1 cellular context compared by ENCODE assay signal in genomic region chr17:39402279-39402889, GRCh38.
TF ChIP-seq lines count a peak whose summit lies in the region.

No MANE protein-coding gene starts in this region.

TF ChIP-seq in HepG2, 621 proteins besides CTCF, POLR2A, EP300 and RAD21 (continued from another document and continues in another):
- no peak; the same call in 1 of the 2 replicates for TF ChIP-seq CBFB (CRISPR knock-in tag; IDR thresholded peaks at IDR 0.05)
- TF ChIP-seq XRCC5 (optimal IDR thresholded peaks at IDR 0.05; ENCODE audit: low read length) = peak; percentile 10
- TF ChIP-seq TARDBP (CRISPR knock-in tag; IDR thresholded peaks at IDR 0.05) = no peak
- no peak for TF ChIP-seq ZNF784 (CRISPR knock-in tag; IDR thresholded peaks at IDR 0.05; ENCODE audit: borderline replicate concordance)
- no peak for TF ChIP-seq ZNF468 (CRISPR knock-in tag; IDR thresholded peaks at IDR 0.05)
- TF ChIP-seq ZNF569 (CRISPR knock-in tag; IDR thresholded peaks at IDR 0.05; ENCODE audit: borderline replicate concordance) = no peak
- TF ChIP-seq ZBTB1 (CRISPR knock-in tag; IDR thresholded peaks at IDR 0.05; ENCODE audit: borderline replicate concordance) = no peak
- peak; percentile 65; the same call in 1 of the 2 replicates for TF ChIP-seq ZNF331 (CRISPR knock-in tag; IDR thresholded peaks at IDR 0.05)
- no peak for TF ChIP-seq IKZF4 (CRISPR knock-in tag; IDR thresholded peaks at IDR 0.05; ENCODE audit: borderline replicate concordance, low read depth, not compliant biosample characterization)
- TF ChIP-seq ATM (IDR thresholded peaks at IDR 0.05; ENCODE audit: borderline replicate concordance) = no peak
- TF ChIP-seq TFAP4 (IDR thresholded peaks at IDR 0.05; ENCODE audit: borderline replicate concordance, low read depth) = no peak
- no peak for TF ChIP-seq DDIT3 (CRISPR knock-in tag; IDR thresholded peaks at IDR 0.05)
- TF ChIP-seq HDAC2 (CRISPR knock-in tag; IDR thresholded peaks at IDR 0.05) = no peak; the same call in 1 of the 2 replicates
- no peak for TF ChIP-seq PCBP2 (optimal IDR thresholded peaks at IDR 0.05; ENCODE audit: low read depth, low read length, poor library complexity, severe bottlenecking)
- TF ChIP-seq ZNF563 (CRISPR knock-in tag; IDR thresholded peaks at IDR 0.05) = no peak
- TF ChIP-seq ZNF362 (CRISPR knock-in tag; IDR thresholded peaks at IDR 0.05; ENCODE audit: borderline replicate concordance) = no peak
- TF ChIP-seq ZBTB33 (CRISPR knock-in tag; IDR thresholded peaks at IDR 0.05) = no peak
- no peak for TF ChIP-seq ZNF570 (CRISPR knock-in tag; IDR thresholded peaks at IDR 0.05; ENCODE audit: borderline replicate concordance)
- TF ChIP-seq ZBTB46 (CRISPR knock-in tag; IDR thresholded peaks at IDR 0.05; ENCODE audit: borderline replicate concordance) = 0 out of 2 replicates have a peak, but pooled peaks have one; percentile 4
- TF ChIP-seq SMC3 (IDR thresholded peaks at IDR 0.05; ENCODE audit: low read length) = no peak
- no peak for TF ChIP-seq ZNF660 (CRISPR knock-in tag; IDR thresholded peaks at IDR 0.05; ENCODE audit: borderline replicate concordance, low read depth)
- no peak for TF ChIP-seq CREB3 (CRISPR knock-in tag; IDR thresholded peaks at IDR 0.05)
- TF ChIP-seq ISL2 (CRISPR knock-in tag; IDR thresholded peaks at IDR 0.05) = no peak
- no peak for TF ChIP-seq HIC2 (CRISPR knock-in tag; IDR thresholded peaks at IDR 0.05; ENCODE audit: low read depth)
- TF ChIP-seq SOX6 (IDR thresholded peaks at IDR 0.05) = no peak
- TF ChIP-seq SOX6 (CRISPR knock-in tag; IDR thresholded peaks at IDR 0.05) = no peak
- peak; percentile 99 for TF ChIP-seq SIN3A (IDR thresholded peaks at IDR 0.05; ENCODE audit: borderline replicate concordance, low read depth, low read length)
- TF ChIP-seq ZBTB21 (CRISPR knock-in tag; IDR thresholded peaks at IDR 0.05) = no peak
- no peak; the same call in 1 of the 2 replicates for TF ChIP-seq DNMT3B (CRISPR knock-in tag; conservative IDR thresholded peaks at IDR 0.05)
- no peak for TF ChIP-seq SNAPC4 (CRISPR knock-in tag; IDR thresholded peaks at IDR 0.05)
- peak; percentile 82; the same call in 1 of the 2 replicates for TF ChIP-seq ZSCAN21 (CRISPR knock-in tag; IDR thresholded peaks at IDR 0.05; ENCODE audit: borderline replicate concordance)
- TF ChIP-seq THAP11 (CRISPR knock-in tag; IDR thresholded peaks at IDR 0.05) = peak; percentile 50
- no peak for TF ChIP-seq ZNF597 (CRISPR knock-in tag; IDR thresholded peaks at IDR 0.05)
- no peak for TF ChIP-seq ZNF800 (CRISPR knock-in tag; IDR thresholded peaks at IDR 0.05)
- TF ChIP-seq ZKSCAN8 (CRISPR knock-in tag; IDR thresholded peaks at IDR 0.05; ENCODE audit: borderline replicate concordance) = no peak
- TF ChIP-seq HNF1B (CRISPR knock-in tag; IDR thresholded peaks at IDR 0.05) = peak; percentile 3; the same call in 1 of the 2 replicates
- no peak for TF ChIP-seq POLR2AphosphoS2 (IDR thresholded peaks at IDR 0.05; ENCODE audit: low read depth, low read length)
- TF ChIP-seq ZMYM3 (CRISPR knock-in tag; IDR thresholded peaks at IDR 0.05) = no peak
- peak; percentile 67; the same call in 1 of the 2 replicates for TF ChIP-seq KDM5A (IDR thresholded peaks at IDR 0.05; ENCODE audit: borderline replicate concordance, low read length)
- no peak for TF ChIP-seq RBAK (CRISPR knock-in tag; IDR thresholded peaks at IDR 0.05)
- peak; percentile 71 for TF ChIP-seq ATF7 (IDR thresholded peaks at IDR 0.05)
- TF ChIP-seq ATF7 (CRISPR knock-in tag; IDR thresholded peaks at IDR 0.05) = no peak
- TF ChIP-seq XBP1 (CRISPR knock-in tag; IDR thresholded peaks at IDR 0.05) = no peak
- TF ChIP-seq SP1 (IDR thresholded peaks at IDR 0.05) = no peak
- TF ChIP-seq SP1 (CRISPR knock-in tag; IDR thresholded peaks at IDR 0.05) = peak; percentile 52
